ENCODE assay signal across 8 cellular contexts in the genomic region with DNA sequence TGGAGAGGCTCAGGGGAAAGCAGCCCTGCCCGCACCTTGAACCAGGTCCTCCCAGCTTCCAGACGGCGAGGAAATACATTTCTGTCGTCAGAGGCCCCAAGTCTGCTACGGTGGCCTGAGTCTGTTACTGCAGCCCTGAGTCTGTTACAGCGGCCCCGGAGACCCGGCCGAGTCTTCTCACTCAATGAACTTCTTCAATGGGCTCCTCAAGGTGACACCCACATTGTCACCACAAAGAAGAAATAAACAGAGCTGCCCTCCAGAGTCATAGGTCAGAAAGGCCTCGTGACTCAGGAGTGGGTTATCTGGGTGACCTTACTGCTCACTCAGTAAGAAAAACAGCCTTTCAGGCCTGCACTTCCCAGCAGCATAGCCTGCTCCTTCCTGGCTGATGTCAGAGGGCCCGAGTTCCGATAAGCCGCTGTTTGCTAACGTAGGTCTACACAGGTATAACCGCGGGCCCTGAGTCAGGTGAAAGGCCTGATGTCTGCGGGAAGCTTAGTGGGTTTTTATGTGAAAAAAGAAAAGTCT.
DNase-seq lines count a peak whose midpoint lies in the region; ATAC-seq lines count a peak whose summit lies in the region.

No MANE protein-coding gene starts in this region.

- H3K4me1 Mint-ChIP-seq in activated CD4-positive, alpha-beta T cell treated with anti-CD3 and anti-CD28 coated beads for 36 hours: peaks cover 70% of the 10 kb centered on the region
- peaks cover 60% of the 10 kb centered on the region for H3K4me1 Mint-ChIP-seq in central memory CD8-positive, alpha-beta T cell

- no peaks in the 10 kb centered on the region for H3K27me3 Mint-ChIP-seq in activated CD4-positive, alpha-beta T cell treated with anti-CD3 and anti-CD28 coated beads for 36 hours
- H3K27me3 Mint-ChIP-seq in central memory CD8-positive, alpha-beta T cell: no peaks in the 10 kb centered on the region

- CTCF ChIA-PET in activated CD4-positive, alpha-beta T cell treated with anti-CD3 and anti-CD28 coated beads for 36 hours (lab: Charles Lee): interaction anchor here (0.5 to 5.8 kb wide), 35 partner anchors 9 to 558 kb away, joined by 3 to 164 read pairs (median 5); partner anchors contain the start of gene GPR183

- peak overlapping the region; percentile 97 for H3K27ac Mint-ChIP-seq in activated CD4-positive, alpha-beta T cell treated with anti-CD3 and anti-CD28 coated beads for 36 hours
- H3K27ac Mint-ChIP-seq in central memory CD8-positive, alpha-beta T cell (ENCODE audit: low read depth): peak overlapping the region; percentile 98

- ATAC-seq in GM18909 (IDR thresholded peaks at IDR 0.05; ENCODE audit: poor library complexity, unreplicated experiment): peak; percentile 25
- ATAC-seq in activated CD4-positive, alpha-beta T cell treated with anti-CD3 and anti-CD28 coated beads for 36 hours: peak; percentile 71
- peak; percentile 69 for ATAC-seq in central memory CD8-positive, alpha-beta T cell (replicated peaks; ENCODE audit: extremely low read depth, poor library complexity, severe bottlenecking)
- no peak for ATAC-seq in HG03159 (IDR thresholded peaks at IDR 0.05; ENCODE audit: unreplicated experiment)
- ATAC-seq in GM21526 (IDR thresholded peaks at IDR 0.05; ENCODE audit: low FRiP score, unreplicated experiment): no peak

- H3K4me3 Mint-ChIP-seq in activated CD4-positive, alpha-beta T cell treated with anti-CD3 and anti-CD28 coated beads for 36 hours: peak overlapping the region; percentile 74
- peak overlapping the region; percentile 55 for H3K4me3 Mint-ChIP-seq in central memory CD8-positive, alpha-beta T cell

- POLR2A ChIA-PET in activated CD4-positive, alpha-beta T cell treated with anti-CD3 and anti-CD28 coated beads for 36 hours (lab: Charles Lee): interaction anchor here (0.6 to 2.3 kb wide), 29 partner anchors 9 to 233 kb away, joined by 3 to 23 read pairs (median 6); partner anchors contain the start of genes GPR183, TM9SF2 and UBAC2

- H3K9me3 Mint-ChIP-seq in activated CD4-positive, alpha-beta T cell treated with anti-CD3 and anti-CD28 coated beads for 36 hours (ENCODE audit: low read depth): no peaks in the 10 kb centered on the region
- no peaks in the 10 kb centered on the region for H3K9me3 Mint-ChIP-seq in central memory CD8-positive, alpha-beta T cell

- H3K36me3 Mint-ChIP-seq in activated CD4-positive, alpha-beta T cell treated with anti-CD3 and anti-CD28 coated beads for 36 hours (ENCODE audit: low read depth): peaks cover 3% of the 10 kb centered on the region
- H3K36me3 Mint-ChIP-seq in central memory CD8-positive, alpha-beta T cell (ENCODE audit: insufficient read depth): peaks cover 23% of the 10 kb centered on the region

- peak; percentile 92 for DNase-seq in activated CD4-positive, alpha-beta T cell treated with anti-CD3 and anti-CD28 coated beads for 36 hours
- DNase-seq in central memory CD8-positive, alpha-beta T cell (ENCODE audit: low spot score in 2 of 2): peak; percentile 57 to 85
- DNase-seq in stimulated activated CD4-positive, alpha-beta T cell treated with anti-CD3 and anti-CD28 coated beads, TNF-alpha, amount 100 ng/mL, for 48 hours (ENCODE audit: low read depth in 3 of 3): peak; percentile 53 to 90 (median 74)
- DNase-seq in SIG-M5 (lab: John Stamatoyannopoulos, UW) (no peak), NCI-H2029 treated with DMSO at 0.1 percent for 48 hours (lab: John Stamatoyannopoulos, UW) (no peak)

- intact Hi-C loops in activated CD4-positive, alpha-beta T cell treated with anti-CD3 and anti-CD28 coated beads for 36 hours (cut with DNase I, micrococcal nuclease): loop anchor here (1.0 to 10.0 kb wide), 10 partner anchors 50 to 862 kb away; no protein-coding TSS in a partner anchor

Comparison
In these comparisons a context has a peak if more than half of its experiments do, and no peak if none do; other contexts are left out.
1. ATAC-seq: peak in GM18909 (single experiment), activated CD4-positive, alpha-beta T cell treated with anti-CD3 and anti-CD28 coated beads for 36 hours (single experiment) and central memory CD8-positive, alpha-beta T cell (single experiment); none in HG03159 (single experiment) and GM21526 (single experiment).
2. DNase-seq: peak in activated CD4-positive, alpha-beta T cell treated with anti-CD3 and anti-CD28 coated beads for 36 hours (single experiment), central memory CD8-positive, alpha-beta T cell (2 of 2) and stimulated activated CD4-positive, alpha-beta T cell treated with anti-CD3 and anti-CD28 coated beads, TNF-alpha, amount 100 ng/mL, for 48 hours (3 of 3); none in SIG-M5 (single experiment) and NCI-H2029 treated with DMSO at 0.1 percent for 48 hours (single experiment).